In the genomic region with DNA sequence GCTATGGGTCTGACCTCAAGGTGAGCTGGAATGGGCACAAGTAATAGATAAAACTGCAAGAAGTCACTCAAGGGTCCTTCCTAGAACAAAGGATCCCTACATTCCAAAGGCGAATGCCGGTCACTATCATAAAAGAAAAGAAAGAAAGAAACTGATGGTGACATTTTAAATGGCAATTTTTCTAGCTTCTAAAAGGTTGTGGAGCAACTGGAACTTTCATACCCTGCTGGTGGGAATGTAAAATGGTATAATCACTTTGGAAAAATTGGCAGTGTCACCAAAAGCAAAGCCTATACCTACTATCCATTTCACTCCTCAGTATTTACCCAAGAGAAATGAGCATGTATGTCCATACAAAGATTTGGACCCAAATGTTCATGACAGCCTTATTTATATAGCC, we compare ENCODE assay signal across 26 cellular contexts. TPM values are rescaled to one million over a fixed set of nuclear protein-coding genes. Genes with fewer than 3 reads are reported as not detected.
"Had no signal": no experiment of that assay in that cellular context is flagged by ENCODE, and none has a peak within 500 bp of the region (broad histone marks: within the 10 kb centered on the region; RNA-seq: fewer than 3 reads in every experiment).

No MANE protein-coding gene starts in this region.

- DNase-seq: activated CD4-positive, alpha-beta T cell treated with anti-CD3 and anti-CD28 coated beads, Interleukin-2, amount 50 U/mL, for 1 hour; activated CD4-positive, CD25-positive, alpha-beta regulatory T cell treated with anti-CD3 and anti-CD28 coated beads, Interleukin-2, amount 50 U/mL, for 72 hours; activated CD8-positive, alpha-beta memory T cell treated with anti-CD3 and anti-CD28 coated beads, Interleukin-2, amount 50 U/mL, for 4 hours; activated naive CD4-positive, alpha-beta T cell treated with anti-CD3 and anti-CD28 coated beads, Interleukin-2, amount 10 ng/mL, durations not matched to agents 7 days and 5 days; activated T-cell treated with anti-CD3 and anti-CD28 coated beads, Interleukin-2, amount 50 U/mL, for 4 hours; aorta; dermis blood vessel endothelial cell; effector memory CD4-positive, alpha-beta T cell; gastrocnemius medialis; heart left ventricle; left ventricle myocardium inferior; mucosa of descending colon; naive thymus-derived CD4-positive, alpha-beta T cell; stimulated activated CD4-positive, alpha-beta T cell treated with anti-CD3 and anti-CD28 coated beads, Interleukin-12 subunit alpha, Interleukin-12 subunit beta, amount 100 ng/mL, for 4 hours; stimulated activated CD4-positive, alpha-beta T cell treated with anti-CD3 and anti-CD28 coated beads, Interleukin-1b, Interleukin-23, amount 100 ng/mL, for 48 hours; stimulated activated CD8-positive, alpha-beta memory T cell treated with anti-CD3 and anti-CD28 coated beads, Interleukin-4, amount 100 ng/mL, for 48 hours; stimulated activated naive CD4-positive, alpha-beta T cell; T1000 had no signal

- H2AFZ ChIP-seq: parathyroid adenoma had no signal

- H3K27ac ChIP-seq: breast epithelium, epithelial cell of prostate, gastrocnemius medialis, heart left ventricle, left ventricle myocardium inferior, parathyroid adenoma had no signal

- FAIRE-seq: urothelium cell line had no signal

- H3K36me3 ChIP-seq: breast epithelium, gastrocnemius medialis, left ventricle myocardium inferior had no signal

- H3K9me3 ChIP-seq: breast epithelium, gastrocnemius medialis, heart left ventricle, left ventricle myocardium inferior, mucosa of descending colon had no signal

- H3K9ac ChIP-seq: parathyroid adenoma had no signal

- H3K79me2 ChIP-seq: parathyroid adenoma had no signal

- H3K9me3 Mint-ChIP-seq: activated naive CD4-positive, alpha-beta T cell treated with anti-CD3 and anti-CD28 coated beads, Interleukin-2, amount 10 ng/mL, durations not matched to agents 7 days and 5 days; activated T-cell treated with anti-CD3 and anti-CD28 coated beads, Interleukin-2, amount 50 U/mL, for 4 hours; memory B cell; naive thymus-derived CD4-positive, alpha-beta T cell had no signal

- H3K4me3 ChIP-seq: breast epithelium, gastrocnemius medialis, heart left ventricle, left ventricle myocardium inferior, mucosa of descending colon had no signal

- H3K4me3 Mint-ChIP-seq: activated naive CD4-positive, alpha-beta T cell treated with anti-CD3 and anti-CD28 coated beads, Interleukin-2, amount 10 ng/mL, durations not matched to agents 7 days and 5 days; activated T-cell treated with anti-CD3 and anti-CD28 coated beads, Interleukin-2, amount 50 U/mL, for 4 hours; memory B cell; naive thymus-derived CD4-positive, alpha-beta T cell had no signal

- ATAC-seq: activated T-cell treated with anti-CD3 and anti-CD28 coated beads, Interleukin-2, amount 50 U/mL, for 4 hours; gastrocnemius medialis; heart left ventricle; mucosa of descending colon; naive thymus-derived CD4-positive, alpha-beta T cell had no signal

- H3K27me3 ChIP-seq: gastrocnemius medialis, heart left ventricle had no signal

- H3K4me1 ChIP-seq: breast epithelium, parathyroid adenoma had no signal

- H3K27ac Mint-ChIP-seq: activated naive CD4-positive, alpha-beta T cell treated with anti-CD3 and anti-CD28 coated beads, Interleukin-2, amount 10 ng/mL, durations not matched to agents 7 days and 5 days; memory B cell; naive thymus-derived CD4-positive, alpha-beta T cell had no signal

RNA-seq across cellular contexts. Expression of a gene that starts 4.2 kb away (rescaled TPM):
- total RNA-seq: renal cortical epithelial cell had no signal

RNA-seq across cellular contexts. Expression of a gene that starts 40.5 kb away (rescaled TPM):
- total RNA-seq: dermis blood vessel endothelial cell, kidney epithelial cell, renal cortical epithelial cell had no signal

RNA-seq across cellular contexts. Expression of a gene that starts 53.4 kb away (rescaled TPM):
- total RNA-seq: activated T-cell treated with anti-CD3 and anti-CD28 coated beads, Interleukin-2, amount 50 U/mL, for 4 hours; kidney epithelial cell; T-helper 1 cell treated with Interleukin-12 subunit alpha and Interleukin-12 subunit beta and Interleukin-4 antibody, amounts not matched to agents 30 ng/mL and 1 ng/mL, for 36 hours had no signal

RNA-seq across cellular contexts. Expression of a gene that starts 57.4 kb away (rescaled TPM):
- total RNA-seq: dermis blood vessel endothelial cell, kidney epithelial cell, renal cortical epithelial cell had no signal
